In genomic region chr5:138654281-138654867, GRCh38 we compare ENCODE assay signal across 8 cellular contexts.
DNase-seq lines count a peak whose midpoint lies in the region; ATAC-seq lines count a peak whose summit lies in the region.

No MANE protein-coding gene starts in this region.

- peak; percentile 89 for DNase-seq in NK-92 treated with Interleukin-12 subunit alpha and Interleukin-12 subunit beta, amount 100 ng/mL, for 24 hours (lab: John Stamatoyannopoulos, UW)
- no peak for DNase-seq in NK-92 (lab: John Stamatoyannopoulos, UW; ENCODE audit: unreplicated experiment)
- DNase-seq in activated CD4-positive, alpha-beta T cell treated with anti-CD3 and anti-CD28 coated beads, Interleukin-2, amount 50 U/mL, for 24 hours (ENCODE audit: low read depth in 1 of 2, low spot score in 1 of 2): peak; percentile 33 to 74
- DNase-seq in stimulated activated CD8-positive, alpha-beta memory T cell treated with anti-CD3 and anti-CD28 coated beads, Interleukin-15, amount 100 ng/mL, for 24 hours (ENCODE audit: low read depth): peak; percentile 28
- no peak for DNase-seq in NCI-H1436 (lab: John Stamatoyannopoulos, UW)
- DNase-seq in middle frontal gyrus (ENCODE audit: extremely low spot score, low spot score): no peak

- peak; percentile 65 for ATAC-seq in HG03571 (IDR thresholded peaks at IDR 0.05; ENCODE audit: unreplicated experiment)
- peak; percentile 17 for ATAC-seq in esophagus mucosa

Comparison
In these comparisons a context has a peak if more than half of its experiments do, and no peak if none do; other contexts are left out.
1. DNase-seq: peak in NK-92 treated with Interleukin-12 subunit alpha and Interleukin-12 subunit beta, amount 100 ng/mL, for 24 hours (single experiment), activated CD4-positive, alpha-beta T cell treated with anti-CD3 and anti-CD28 coated beads, Interleukin-2, amount 50 U/mL, for 24 hours (2 of 2) and stimulated activated CD8-positive, alpha-beta memory T cell treated with anti-CD3 and anti-CD28 coated beads, Interleukin-15, amount 100 ng/mL, for 24 hours (single experiment); none in NK-92 (single experiment), NCI-H1436 (single experiment) and middle frontal gyrus (single experiment).